ENCODE assay signal across 34 cellular contexts in the genomic region with DNA sequence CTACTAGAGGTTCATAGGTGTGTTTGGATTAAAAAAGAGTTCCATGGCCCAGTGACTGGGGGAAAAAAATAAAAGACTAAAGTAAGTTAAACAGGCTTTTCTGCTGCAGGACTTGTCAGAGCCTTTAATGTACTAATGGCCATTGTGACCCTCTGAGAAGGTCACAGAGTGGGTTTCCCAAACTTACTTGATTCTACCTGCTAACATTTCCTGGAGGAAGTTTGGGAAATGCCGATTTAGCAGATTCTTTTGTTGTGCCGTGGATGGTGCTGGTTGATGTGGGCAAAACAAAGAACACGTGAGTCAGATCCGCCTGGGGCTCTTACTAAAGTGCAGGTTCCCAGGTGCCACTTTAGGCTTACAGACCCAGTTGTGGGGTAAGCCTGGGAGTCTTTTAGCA. TPM values are rescaled to one million over a fixed set of nuclear protein-coding genes. Genes with fewer than 3 reads are reported as not detected.
"Had no signal": no experiment of that assay in that cellular context is flagged by ENCODE, and none has a peak within 500 bp of the region (broad histone marks: within the 10 kb centered on the region; RNA-seq: fewer than 3 reads in every experiment).

No MANE protein-coding gene starts in this region.

- H3K9me3 ChIP-seq: adrenal gland, body of pancreas, breast epithelium, SJCRH30 had no signal

- DNase-seq: activated CD4-positive, alpha-beta T cell treated with anti-CD3 and anti-CD28 coated beads for 36 hours; activated CD4-positive, alpha-beta T cell treated with anti-CD3 and anti-CD28 coated beads, Interleukin-2, amount 10 ng/mL, durations not matched to agents 7 days and 5 days; activated CD4-positive, alpha-beta T cell treated with anti-CD3 and anti-CD28 coated beads, Interleukin-2, amount 50 U/mL, for 48 hours; activated CD8-positive, alpha-beta T cell treated with anti-CD3 and anti-CD28 coated beads, Interleukin-2, amount 10 ng/mL, durations not matched to agents 7 days and 5 days; activated gamma-delta T cell; activated naive CD4-positive, alpha-beta T cell treated with anti-CD3 and anti-CD28 coated beads for 36 hours; activated T-cell treated with anti-CD3 and anti-CD28 coated beads, Interleukin-2, amount 50 U/mL, for 24 hours; adrenal gland; body of pancreas; caudate nucleus; cerebellar nuclear complex; MM.1S; MV-4-11; NCI-H1092; NCI-H1436 treated with DMSO at 0.1 percent for 48 hours; NCI-H1694 treated with DMSO at 0.1 percent for 48 hours; NCI-H2029; NCI-H345; NCI-H524 treated with DMSO at 0.1 percent for 48 hours; SHP77; SJCRH30 had no signal

- ATAC-seq: activated CD4-positive, alpha-beta T cell treated with anti-CD3 and anti-CD28 coated beads for 36 hours; activated CD4-positive, CD25-positive, alpha-beta regulatory T cell treated with anti-CD3 and anti-CD28 coated beads, Interleukin-2, amount 50 U/mL, for 24 hours; activated CD8-positive, alpha-beta T cell treated with anti-CD3 and anti-CD28 coated beads, Interleukin-2, amount 10 ng/mL, durations not matched to agents 7 days and 5 days; activated naive CD4-positive, alpha-beta T cell treated with anti-CD3 and anti-CD28 coated beads, Interleukin-2, amount 50 U/mL, for 72 hours; body of pancreas; Panc1; WTC11 had no signal

- H3K27ac Mint-ChIP-seq: activated CD4-positive, alpha-beta T cell treated with anti-CD3 and anti-CD28 coated beads for 36 hours; activated CD4-positive, alpha-beta T cell treated with anti-CD3 and anti-CD28 coated beads, Interleukin-2, amount 10 ng/mL, durations not matched to agents 7 days and 5 days; activated CD8-positive, alpha-beta T cell treated with anti-CD3 and anti-CD28 coated beads, Interleukin-2, amount 10 ng/mL, durations not matched to agents 7 days and 5 days; activated naive CD4-positive, alpha-beta T cell treated with anti-CD3 and anti-CD28 coated beads for 36 hours; activated naive CD4-positive, alpha-beta T cell treated with anti-CD3 and anti-CD28 coated beads, Interleukin-2, amount 50 U/mL, for 72 hours; activated T-cell treated with anti-CD3 and anti-CD28 coated beads, Interleukin-2, amount 50 U/mL, for 24 hours; activated T-helper 2 cell treated with anti-CD3 and anti-CD28 coated beads, Interferon-gamma antibody, Interleukin-2, Interleukin-4, amounts not matched to agents 10 μg/mL and 5 μg/mL and 100 μg/mL, durations not matched to agents 14 hours and 24 hours and 36 hours; T-helper 2 cell treated with Interferon-gamma antibody and Interleukin-4, amounts not matched to agents 5 μg/mL and 100 μg/mL, for 36 hours; WTC11 had no signal

- H3K36me3 ChIP-seq: adrenal gland, breast epithelium, SJCRH30 had no signal

- H3K9me3 Mint-ChIP-seq: activated CD4-positive, alpha-beta T cell treated with anti-CD3 and anti-CD28 coated beads, Interleukin-2, amount 10 ng/mL, durations not matched to agents 7 days and 5 days; activated naive CD4-positive, alpha-beta T cell treated with anti-CD3 and anti-CD28 coated beads for 36 hours; activated naive CD4-positive, alpha-beta T cell treated with anti-CD3 and anti-CD28 coated beads, Interleukin-2, amount 50 U/mL, for 72 hours; activated T-cell treated with anti-CD3 and anti-CD28 coated beads, Interleukin-2, amount 50 U/mL, for 24 hours; activated T-helper 2 cell treated with anti-CD3 and anti-CD28 coated beads, Interferon-gamma antibody, Interleukin-2, Interleukin-4, amounts not matched to agents 10 μg/mL and 5 μg/mL and 100 μg/mL, durations not matched to agents 14 hours and 24 hours and 36 hours; T-helper 2 cell treated with Interferon-gamma antibody and Interleukin-4, amounts not matched to agents 5 μg/mL and 100 μg/mL, for 36 hours had no signal

- H3K27me3 Mint-ChIP-seq: activated CD4-positive, alpha-beta T cell treated with anti-CD3 and anti-CD28 coated beads, Interleukin-2, amount 10 ng/mL, durations not matched to agents 7 days and 5 days; activated T-cell treated with anti-CD3 and anti-CD28 coated beads, Interleukin-2, amount 50 U/mL, for 24 hours had no signal

- H3K27me3 ChIP-seq: adrenal gland, body of pancreas, breast epithelium, SJCRH30 had no signal

- H3K4me3 ChIP-seq: adrenal gland, body of pancreas, breast epithelium, SJCRH30, SK-N-MC had no signal

- H3K36me3 Mint-ChIP-seq: activated naive CD4-positive, alpha-beta T cell treated with anti-CD3 and anti-CD28 coated beads, Interleukin-2, amount 50 U/mL, for 72 hours; WTC11 had no signal

- H3K4me1 Mint-ChIP-seq: activated CD4-positive, alpha-beta T cell treated with anti-CD3 and anti-CD28 coated beads for 36 hours; activated CD4-positive, alpha-beta T cell treated with anti-CD3 and anti-CD28 coated beads, Interleukin-2, amount 10 ng/mL, durations not matched to agents 7 days and 5 days had no signal

- H3K4me3 Mint-ChIP-seq: activated CD4-positive, alpha-beta T cell treated with anti-CD3 and anti-CD28 coated beads for 36 hours; activated CD4-positive, alpha-beta T cell treated with anti-CD3 and anti-CD28 coated beads, Interleukin-2, amount 10 ng/mL, durations not matched to agents 7 days and 5 days; activated CD8-positive, alpha-beta T cell treated with anti-CD3 and anti-CD28 coated beads, Interleukin-2, amount 10 ng/mL, durations not matched to agents 7 days and 5 days; activated naive CD4-positive, alpha-beta T cell treated with anti-CD3 and anti-CD28 coated beads for 36 hours; activated T-cell treated with anti-CD3 and anti-CD28 coated beads, Interleukin-2, amount 50 U/mL, for 24 hours; T-helper 2 cell treated with Interferon-gamma antibody and Interleukin-4, amounts not matched to agents 5 μg/mL and 100 μg/mL, for 36 hours; WTC11 had no signal

- FAIRE-seq: astrocyte had no signal

- H3K4me1 ChIP-seq: adrenal gland, body of pancreas, breast epithelium, SJCRH30 had no signal

- H3K27ac ChIP-seq: adrenal gland, body of pancreas, breast epithelium, SJCRH30, SK-N-MC had no signal

RNA-seq across cellular contexts. Expression of gene STH, which starts 13.6 kb away (rescaled TPM):
- total RNA-seq: activated CD4-positive, alpha-beta T cell treated with anti-CD3 and anti-CD28 coated beads for 36 hours; activated CD4-positive, alpha-beta T cell treated with anti-CD3 and anti-CD28 coated beads, Interleukin-2, amount 10 ng/mL, durations not matched to agents 7 days and 5 days; activated CD8-positive, alpha-beta T cell treated with anti-CD3 and anti-CD28 coated beads, Interleukin-2, amount 10 ng/mL, durations not matched to agents 7 days and 5 days; activated naive CD4-positive, alpha-beta T cell treated with anti-CD3 and anti-CD28 coated beads for 36 hours; activated naive CD4-positive, alpha-beta T cell treated with anti-CD3 and anti-CD28 coated beads, Interleukin-2, amount 50 U/mL, for 72 hours; activated T-helper 2 cell treated with anti-CD3 and anti-CD28 coated beads, Interferon-gamma antibody, Interleukin-2, Interleukin-4, amounts not matched to agents 10 μg/mL and 5 μg/mL and 100 μg/mL, durations not matched to agents 14 hours and 24 hours and 36 hours; adrenal gland; astrocyte; body of pancreas; breast epithelium; LHCN-M2; NCI-H460; RPMI7951; SJCRH30; T-helper 1 cell treated with Interleukin-12 subunit alpha and Interleukin-12 subunit beta and Interleukin-4 antibody, amounts not matched to agents 30 ng/mL and 1 ng/mL, for 36 hours; WTC11 had no signal
- polyA plus RNA-seq: adrenal gland had no signal
